In genomic region chr3:148698190-148698806, GRCh38 we compare ENCODE assay signal across 11 cellular contexts. TPM values are rescaled to one million over a fixed set of nuclear protein-coding genes. Genes with fewer than 3 reads are reported as not detected.
DNase-seq lines count a peak whose midpoint lies in the region; ATAC-seq and TF ChIP-seq lines count a peak whose summit lies in the region.
"Had no signal": no experiment of that assay in that cellular context is flagged by ENCODE, and none has a peak within 500 bp of the region (broad histone marks: within the 10 kb centered on the region; RNA-seq: fewer than 3 reads in every experiment).

No MANE protein-coding gene starts in this region.

- peaks cover 5% of the 10 kb centered on the region; the same call in 1 of the 2 replicates for H3K4me1 Mint-ChIP-seq in HFFc6 (ENCODE audit: low read depth)

- no peaks in the 10 kb centered on the region for H3K9me3 Mint-ChIP-seq in HFFc6

- no peak for TF ChIP-seq POLR2A in right lobe of liver (IDR thresholded peaks at IDR 0.05)
- TF ChIP-seq POLR2A in spleen (IDR thresholded peaks at IDR 0.05): no peak

- H3K4me1 ChIP-seq in ectodermal cell (ENCODE audit: control insufficient read depth, insufficient read depth, low read length) (no peaks in the 10 kb centered on the region), right lobe of liver (peaks cover 0 to 17% (median 0%) of the 10 kb centered on the region in 4 donors), spleen (peaks cover 0 to 7% (median 0%) of the 10 kb centered on the region in 6 donors)

- H3K36me3 Mint-ChIP-seq in HFFc6 (ENCODE audit: low read depth): no peaks in the 10 kb centered on the region

- H3K4me3 ChIP-seq in ectodermal cell (ENCODE audit: insufficient read depth, low read depth, low read length) (peak overlapping the region; percentile 44), right lobe of liver (peak overlapping the region; percentile 67 to 74 (median 71)), spleen (peak overlapping the region; percentile 10 to 68 (median 37))

- intact Hi-C loops in right lobe of liver (cut with DNase I): no loop called here
- intact Hi-C loops in spleen (cut with DNase I; ENCODE audit: low total_unique reads): no loop called here

- peaks cover 12% of the 10 kb centered on the region for H3K27me3 Mint-ChIP-seq in HFFc6 (ENCODE audit: insufficient read depth)

- H3K9me3 ChIP-seq in ectodermal cell (ENCODE audit: control insufficient read depth, low read length): no peaks in the 10 kb centered on the region
- no peaks in the 10 kb centered on the region for H3K9me3 ChIP-seq in right lobe of liver
- H3K9me3 ChIP-seq in spleen: no peaks in the 10 kb centered on the region

- H3K27me3 ChIP-seq in ectodermal cell (ENCODE audit: control insufficient read depth, insufficient read depth, low read length, poor library complexity, severe bottlenecking) (peaks cover 36% of the 10 kb centered on the region), right lobe of liver (no peaks in the 10 kb centered on the region), spleen (replicated peaks in 1 of 7) (peaks cover 0 to 39% (median 7%) of the 10 kb centered on the region in 7 donors)

- no peak overlapping the region for H3K27ac ChIP-seq in ectodermal cell (ENCODE audit: insufficient read depth, low read depth, low read length, poor library complexity, severe bottlenecking)
- H3K27ac ChIP-seq in right lobe of liver: peak overlapping the region; percentile 65 to 86 (median 79)
- peak overlapping the region in 6 of 8 donors; percentile 14 to 65 (median 34) for H3K27ac ChIP-seq in spleen

- TF ChIP-seq CTCF in HFFc6 (IDR thresholded peaks at IDR 0.05) (no peak), right lobe of liver (IDR thresholded peaks at IDR 0.05) (peak in 1 of 4 donors; percentile 16), spleen (IDR thresholded peaks at IDR 0.05 in 8 of 11, conservative IDR thresholded peaks at IDR 0.05 in 3 of 11) (no peak)

- H3K36me3 ChIP-seq in ectodermal cell (ENCODE audit: control insufficient read depth, insufficient read depth, low read length) (no peaks in the 10 kb centered on the region), right lobe of liver (no peaks in the 10 kb centered on the region), spleen (no peaks in the 10 kb centered on the region)

- WGBS in ectodermal cell, 2 experiments: 58 to 59% methylated on average over 17 of the region's 17 CpGs
- 31% methylated on average over 17 of the region's 17 CpGs for WGBS in right lobe of liver (ENCODE audit: insufficient coverage, low coverage, low lambda C conversion rate, missing lambda C conversion rate)
- 46 to 56% (median 49%) methylated on average over 14 to 17 of the region's 17 CpGs for WGBS in spleen, 5 donors

- ATAC-seq in right lobe of liver: peak; percentile 44 to 60 (median 47)

- DNase-seq in HFFc6 (no peak), right lobe of liver (no peak), spleen (no peak), NCI-H2081 treated with DMSO at 0.1 percent for 48 hours (lab: John Stamatoyannopoulos, UW) (no peak), HPDE6-E6E7 (ENCODE audit: extremely low spot score) (no peak)
- no peak for DNase-seq in effector CD8-positive, alpha-beta T cell (lab: John Stamatoyannopoulos, UW)
- DNase-seq in activated CD8-positive, alpha-beta memory T cell treated with anti-CD3 and anti-CD28 coated beads for 24 hours: no peak
- DNase-seq: activated CD4-positive, alpha-beta T cell treated with anti-CD3 and anti-CD28 coated beads for 1 hour; central memory CD4-positive, alpha-beta T cell; DND-41 had no signal

- no peak overlapping the region for H3K27ac Mint-ChIP-seq in HFFc6

- peak overlapping the region; percentile 74 for H3K4me3 Mint-ChIP-seq in HFFc6

RNA-seq across cellular contexts. Expression of gene AGTR1, which starts 0.6 kb away (rescaled TPM):
- under 1 TPM in 3 of 6 experiments, not detected in 3; 0.10 to 0.14 (median 0.12) TPM for total RNA-seq in HFFc6 (2021; fragmentation: NEBNext Ultra II Directional; extraction: Animal tissue kit (Norgen Biotek cat#: 25700))
- not detected for polyA plus RNA-seq in ectodermal cell (2013, experiment 1 of 4)
- polyA plus RNA-seq in ectodermal cell (2013, experiment 2 of 4): not detected
- not detected for polyA plus RNA-seq in ectodermal cell (2013, experiment 3 of 4)
- polyA plus RNA-seq in ectodermal cell (2013, experiment 4 of 4): not detected
- total RNA-seq in right lobe of liver (10 to 100 TPM; 23.9 to 46.5 (median 36.3) TPM), spleen (10 to 100 TPM in 3 of 7 donors, 1 to 10 TPM in 4; 4.3 to 24.7 (median 5.5) TPM)
- polyA plus RNA-seq in spleen: 1 to 10 TPM in 1 of 3 donors, under 1 TPM in 2; 0.43 to 1.5 (median 0.99) TPM

Comparison
In these comparisons a context has a peak if more than half of its experiments do, and no peak if none do; other contexts are left out.
1. RNA of gene AGTR1, which starts 0.6 kb away (total RNA-seq): 23.9 to 46.5 TPM in right lobe of liver and 4.3 to 24.7 TPM in spleen; 0.10 to 0.14 TPM in HFFc6; every median in the first group is over 4 times any median in the second.
2. Peak in every context shown above with its lines, with median percentiles within 50 percentile points of each other: H3K4me3 ChIP-seq.